Comparison of ENCODE assay signal across 8 cellular contexts in the genomic region with DNA sequence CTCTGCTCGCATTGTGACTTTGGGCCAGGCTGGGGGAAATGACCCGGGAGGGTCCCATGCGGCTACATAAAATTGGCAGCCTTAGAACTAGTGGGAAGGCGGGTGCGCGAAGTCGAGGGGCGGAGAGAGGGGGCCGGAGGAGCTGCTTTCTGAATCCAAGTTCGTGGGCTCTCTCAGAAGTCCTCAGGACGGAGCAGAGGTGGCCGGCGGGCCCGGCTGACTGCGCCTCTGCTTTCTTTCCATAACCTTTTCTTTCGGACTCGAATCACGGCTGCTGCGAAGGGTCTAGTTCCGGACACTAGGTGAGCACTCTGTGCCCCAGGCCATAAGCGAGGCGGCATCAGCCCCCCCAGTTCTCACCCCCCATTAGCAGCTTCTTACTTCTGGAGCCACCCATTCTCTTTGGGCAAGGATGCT. TPM values are rescaled to one million over a fixed set of nuclear protein-coding genes. Genes with fewer than 3 reads are reported as not detected.
DNase-seq lines count a peak whose midpoint lies in the region; ATAC-seq, FAIRE-seq and TF ChIP-seq lines count a peak whose summit lies in the region.

A gene with protein sequence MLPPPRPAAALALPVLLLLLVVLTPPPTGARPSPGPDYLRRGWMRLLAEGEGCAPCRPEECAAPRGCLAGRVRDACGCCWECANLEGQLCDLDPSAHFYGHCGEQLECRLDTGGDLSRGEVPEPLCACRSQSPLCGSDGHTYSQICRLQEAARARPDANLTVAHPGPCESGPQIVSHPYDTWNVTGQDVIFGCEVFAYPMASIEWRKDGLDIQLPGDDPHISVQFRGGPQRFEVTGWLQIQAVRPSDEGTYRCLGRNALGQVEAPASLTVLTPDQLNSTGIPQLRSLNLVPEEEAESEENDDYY (plus strand): TSS at position 176 of the 417 bp plus-strand sequence. CDS start 604 bp downstream, outside the sequence.

- ATAC-seq in HG02798 (IDR thresholded peaks at IDR 0.05; ENCODE audit: poor library complexity, unreplicated experiment): no peak

- DNase-seq in HCEC 1CT: peak; percentile 6
- peak; percentile 62 for DNase-seq in right atrium auricular region (ENCODE audit: low spot score)
- no peak for DNase-seq in small intestine
- no peak for DNase-seq in NCI-H2227 treated with DMSO at 0.1 percent for 48 hours (lab: John Stamatoyannopoulos, UW)
- DNase-seq in inferior parietal cortex (ENCODE audit: extremely low spot score): no peak
- DNase-seq in GM19239 (ENCODE audit: insufficient read length, low spot score): no peak

- H3K9me3 ChIP-seq in right atrium auricular region (no peaks in the 10 kb centered on the region), small intestine (ENCODE audit: control insufficient read depth, low read depth) (no peaks in the 10 kb centered on the region)

- H3K4me3 ChIP-seq in WI38 (ENCODE audit: low read depth, low read length) (peak within 1 kb of the TSS; percentile 87), right atrium auricular region (peak within 1 kb of the TSS; percentile 72 to 75), small intestine (ENCODE audit: low read depth in 1 of 2, low read length in 2 of 2) (peak within 1 kb of the TSS; percentile 76 to 93)

- FAIRE-seq in small intestine (lab: Jason Lieb, UNC) (no peak), GM19239 (lab: Jason Lieb, UNC) (no peak)

- H3K36me3 ChIP-seq in right atrium auricular region: no peaks in the 10 kb centered on the region
- H3K36me3 ChIP-seq in small intestine (ENCODE audit: control insufficient read depth in 2 of 2, insufficient read depth in 2 of 2, low read length in 2 of 2): no peaks in the 10 kb centered on the region

- H3K27me3 ChIP-seq in right atrium auricular region: no peaks in the 10 kb centered on the region
- H3K27me3 ChIP-seq in small intestine (ENCODE audit: control insufficient read depth in 2 of 2, insufficient read depth in 2 of 2, low read length in 2 of 2): no peaks in the 10 kb centered on the region

- 56 to 67% (median 60%) methylated on average over 22 of the region's 22 CpGs for WGBS in small intestine, 3 donors

- H3K27ac ChIP-seq in right atrium auricular region (peak within 1 kb of the TSS; percentile 97 to 98), small intestine (ENCODE audit: low read depth in 1 of 2, low read length in 1 of 2) (peak within 1 kb of the TSS; percentile 99 to 100)

- TF ChIP-seq CTCF in WI38 (IDR thresholded peaks at IDR 0.05; ENCODE audit: low read depth, low read length) (no peak), right atrium auricular region (IDR thresholded peaks at IDR 0.05) (no peak)

- H3K4me1 ChIP-seq in right atrium auricular region (peaks cover 0 to 62% of the 10 kb centered on the region in 2 donors), small intestine (ENCODE audit: control insufficient read depth in 2 of 2, insufficient read depth in 1 of 2, low read depth in 1 of 2, low read length in 1 of 2) (peaks cover 0 to 6% of the 10 kb centered on the region in 2 donors)

RNA-seq across cellular contexts. Expression of the gene that starts here (rescaled TPM):
- total RNA-seq in right atrium auricular region: 1 to 10 TPM; 7.0 to 7.5 TPM
- 10 to 100 TPM in 2 of 3 donors, 1 to 10 TPM in 1; 8.1 to 76.0 (median 39.2) TPM for polyA plus RNA-seq in small intestine

Comparison
In these comparisons a context has a peak if more than half of its experiments do, and no peak if none do; other contexts are left out.
1. DNase-seq: peak in HCEC 1CT (single experiment) and right atrium auricular region (single experiment); none in small intestine (single experiment), NCI-H2227 treated with DMSO at 0.1 percent for 48 hours (single experiment), inferior parietal cortex (single experiment) and GM19239 (single experiment).
2. Peak in every context shown above with its lines, with median percentiles within 50 percentile points of each other: H3K4me3 ChIP-seq.